22 cellular contexts compared by ENCODE assay signal in the genomic region with DNA sequence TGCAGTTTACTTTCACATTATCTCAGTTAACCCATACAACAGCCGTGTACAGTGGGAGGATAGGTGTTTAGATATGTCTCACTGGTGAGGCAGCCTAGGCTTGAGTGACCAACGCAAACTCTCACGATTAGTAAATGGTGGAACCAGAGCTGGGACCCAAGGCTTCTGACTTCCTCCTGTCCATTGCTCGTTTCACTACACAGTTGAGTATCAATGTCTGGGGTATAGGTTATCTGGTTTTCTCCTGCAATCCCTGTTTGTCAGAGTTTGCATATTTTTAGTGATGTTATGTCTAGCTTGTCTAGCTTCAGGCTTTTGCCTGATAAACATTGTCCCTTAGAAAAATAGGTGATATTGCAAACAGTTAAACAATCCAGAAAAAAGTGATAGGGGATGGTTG.
DNase-seq lines count a peak whose midpoint lies in the region; ATAC-seq, FAIRE-seq and TF ChIP-seq lines count a peak whose summit lies in the region.
"Had no signal": no experiment of that assay in that cellular context is flagged by ENCODE, and none has a peak within 500 bp of the region (broad histone marks: within the 10 kb centered on the region; RNA-seq: fewer than 3 reads in every experiment).

No MANE protein-coding gene starts in this region.

- H3K9me3 ChIP-seq in GM12878 (replicated peaks; ENCODE audit: control insufficient read depth, insufficient read depth, low read length): no peaks in the 10 kb centered on the region
- H3K9me3 ChIP-seq in testis: no peaks in the 10 kb centered on the region
- H3K9me3 ChIP-seq: Peyer's patch had no signal

- SMC1A ChIA-PET in GM12878 (lab: Charles Lee; ENCODE audit: uncharacterized antibody, unreplicated experiment): interaction anchor here (1.0 kb wide), 1 partner anchor 8 kb away, joined by 3 read pairs; no protein-coding TSS in a partner anchor

- H3K27me3 ChIP-seq in GM12878 (replicated peaks in 1 of 2; ENCODE audit: control insufficient read depth in 2 of 2, insufficient read depth in 2 of 2, low read length in 1 of 2): no peaks in the 10 kb centered on the region
- H3K27me3 ChIP-seq in testis: no peaks in the 10 kb centered on the region
- H3K27me3 ChIP-seq: Peyer's patch had no signal

- peak; percentile 80 for ATAC-seq in HG02610 (IDR thresholded peaks at IDR 0.05; ENCODE audit: unreplicated experiment)
- peak; percentile 35; the same call in 2 of the 3 replicates for ATAC-seq in GM12878
- peak; percentile 59 for ATAC-seq in stimulated activated memory B cell treated with anti-CD40 and anti-IgM and Interleukin-4, amounts not matched to agents 10 μg/mL and 1 μg/mL and 100 μg/mL, for 72 hours
- no peak for ATAC-seq in GM21447 (IDR thresholded peaks at IDR 0.05; ENCODE audit: unreplicated experiment)
- ATAC-seq: GM23338, HCT116, HepG2 had no signal

- H3K4me1 Mint-ChIP-seq in stimulated activated memory B cell treated with anti-CD40 and anti-IgM and Interleukin-4, amounts not matched to agents 10 μg/mL and 1 μg/mL and 100 μg/mL, for 72 hours: no peaks in the 10 kb centered on the region
- H3K4me1 Mint-ChIP-seq: GM23338 had no signal

- H3K4me3 ChIP-seq in GM12878 (no peak overlapping the region), testis (no peak overlapping the region)
- H3K4me3 ChIP-seq: GM23338, Peyer's patch had no signal

- intact Hi-C loops in GM12878 (cut with micrococcal nuclease; ENCODE audit: unreplicated experiment) (no loop called here), testis (cut with DNase I; ENCODE audit: low total_unique reads) (no loop called here)

- no peaks in the 10 kb centered on the region for H3K4me1 ChIP-seq in GM12878 (ENCODE audit: control insufficient read depth, insufficient read depth, low read length)
- H3K4me1 ChIP-seq in testis: no peaks in the 10 kb centered on the region
- H3K4me1 ChIP-seq: Peyer's patch had no signal

- no peak for DNase-seq in GM12891 (ENCODE audit: insufficient read length, low spot score)
- DNase-seq in GM12878 (ENCODE audit: low read depth, low spot score): no peak
- no peak for DNase-seq in COR-L47 (lab: John Stamatoyannopoulos, UW)
- no peak for DNase-seq in testis
- DNase-seq: CD4-positive, CD25-positive, alpha-beta regulatory T cell; DMS79; KBM-7; NCI-H1092 treated with DMSO at 0.1 percent for 48 hours; NCI-H1436 treated with DMSO at 0.1 percent for 48 hours; NCI-H1930; NCI-H2227 treated with DMSO at 0.1 percent for 48 hours; NCI-H510A treated with DMSO at 0.1 percent for 48 hours; NCI-H774; Peyer's patch; T-helper 1 cell had no signal

- FAIRE-seq in GM12891 (lab: Jason Lieb, UNC): no peak
- FAIRE-seq in GM12878 (lab: Jason Lieb, UNC): peak; percentile 13
- FAIRE-seq: HepG2 had no signal

- no peak for TF ChIP-seq RAD21 in GM12878 (IDR thresholded peaks at IDR 0.05; ENCODE audit: insufficient read depth, low read depth, low read length)

- WGBS in GM12878 (ENCODE audit: insufficient coverage, insufficient replicate concordance, low lambda C conversion rate, missing lambda C conversion rate): 3% methylated on average over 4 of the region's 4 CpGs
- 91 to 98% methylated on average over 4 of the region's 4 CpGs for WGBS in testis, 2 donors

- TF ChIP-seq CTCF in GM12878 (IDR thresholded peaks at IDR 0.05 in 2 of 3, conservative IDR thresholded peaks at IDR 0.05 in 1 of 3; ENCODE audit: control insufficient read depth in 2 of 3, extremely low read depth in 1 of 3, insufficient read depth in 1 of 3, low read depth in 3 of 3, low read length in 3 of 3) (no peak), testis (IDR thresholded peaks at IDR 0.05) (no peak)

- POLR2A ChIA-PET in GM12878 (lab: Charles Lee): no interaction called here

- H3K36me3 Mint-ChIP-seq in stimulated activated memory B cell treated with anti-CD40 and anti-IgM and Interleukin-4, amounts not matched to agents 10 μg/mL and 1 μg/mL and 100 μg/mL, for 72 hours: peaks cover 55% of the 10 kb centered on the region

- H4K20me1 ChIP-seq in GM12878 (ENCODE audit: control insufficient read depth, insufficient read depth): no peaks in the 10 kb centered on the region

- no peak overlapping the region for H3K9ac ChIP-seq in GM12878 (ENCODE audit: control insufficient read depth, insufficient read depth, low read length)

- no peaks in the 10 kb centered on the region for H3K9me3 Mint-ChIP-seq in stimulated activated memory B cell treated with anti-CD40 and anti-IgM and Interleukin-4, amounts not matched to agents 10 μg/mL and 1 μg/mL and 100 μg/mL, for 72 hours
- H3K9me3 Mint-ChIP-seq: CD4-positive, CD25-positive, alpha-beta regulatory T cell; GM23338 had no signal

- H3K27me3 Mint-ChIP-seq in stimulated activated memory B cell treated with anti-CD40 and anti-IgM and Interleukin-4, amounts not matched to agents 10 μg/mL and 1 μg/mL and 100 μg/mL, for 72 hours: no peaks in the 10 kb centered on the region
- H3K27me3 Mint-ChIP-seq: CD4-positive, CD25-positive, alpha-beta regulatory T cell had no signal

- no peaks in the 10 kb centered on the region for H3K79me2 ChIP-seq in GM12878 (ENCODE audit: control insufficient read depth, insufficient read depth, low read length)

- CTCF ChIA-PET in GM12878 (lab: Yijun Ruan, JAX): interaction anchor here (1.4 kb wide), 1 partner anchor 10 kb away, joined by 3 read pairs; no protein-coding TSS in a partner anchor

- RAD21 ChIA-PET in GM12878 (lab: Charles Lee; ENCODE audit: unreplicated experiment): no interaction called here

- TF ChIP-seq EP300 in GM12878 (IDR thresholded peaks at IDR 0.05; ENCODE audit: borderline replicate concordance in 1 of 2, control insufficient read depth in 1 of 2, low read depth in 2 of 2, low read length in 2 of 2): no peak

- in situ Hi-C loops in GM12878 (cut with MboI): no loop called here

- no peak overlapping the region for H3K4me3 Mint-ChIP-seq in stimulated activated memory B cell treated with anti-CD40 and anti-IgM and Interleukin-4, amounts not matched to agents 10 μg/mL and 1 μg/mL and 100 μg/mL, for 72 hours
- H3K4me3 Mint-ChIP-seq: CD4-positive, CD25-positive, alpha-beta regulatory T cell; GM23338 had no signal

- no peak overlapping the region for H3K4me2 ChIP-seq in GM12878 (ENCODE audit: control insufficient read depth, insufficient read depth)
- H3K4me2 ChIP-seq: GM23338 had no signal

- no TSS peak for BruUV-seq in GM12878 (replicated peaks; lab: Mats Ljungman, UMichigan)

- TF ChIP-seq POLR2A in GM12891 (IDR thresholded peaks at IDR 0.05; ENCODE audit: low read depth, low read length): no peak
- no peak for TF ChIP-seq POLR2A in GM12878 (IDR thresholded peaks at IDR 0.05; ENCODE audit: low read depth, low read length)
- TF ChIP-seq POLR2A in testis (IDR thresholded peaks at IDR 0.05): no peak

- H3K36me3 ChIP-seq in GM12878 (ENCODE audit: control insufficient read depth in 2 of 2, insufficient read depth in 2 of 2, low read length in 1 of 2) (peaks cover 2 to 16% of the 10 kb centered on the region in 2 experiments), testis (ENCODE audit: low read depth, missing control alignments) (no peaks in the 10 kb centered on the region)

- H3K27ac ChIP-seq in GM12878 (ENCODE audit: control insufficient read depth, insufficient read depth) (no peak overlapping the region), testis (no peak overlapping the region)
- H3K27ac ChIP-seq: HL-60, Peyer's patch had no signal

- H3K27ac Mint-ChIP-seq in stimulated activated memory B cell treated with anti-CD40 and anti-IgM and Interleukin-4, amounts not matched to agents 10 μg/mL and 1 μg/mL and 100 μg/mL, for 72 hours: no peak overlapping the region
- H3K27ac Mint-ChIP-seq: CD4-positive, CD25-positive, alpha-beta regulatory T cell; GM23338 had no signal

- no peak overlapping the region for H2AFZ ChIP-seq in GM12878 (ENCODE audit: control insufficient read depth, low read depth, low read length)
- H2AFZ ChIP-seq: GM23338 had no signal

TF ChIP-seq in GM12891, 5 proteins besides CTCF, POLR2A, EP300 and RAD21:
- TF ChIP-seq POU2F2 (IDR thresholded peaks at IDR 0.05; ENCODE audit: low read depth, low read length) (no peak), PAX5 (IDR thresholded peaks at IDR 0.05; ENCODE audit: insufficient read depth, low read length, severe bottlenecking) (no peak), TAF1 (IDR thresholded peaks at IDR 0.05; ENCODE audit: low read depth, low read length) (no peak), SPI1 (IDR thresholded peaks at IDR 0.05; ENCODE audit: low read depth, low read length) (peak; percentile 66)

TF ChIP-seq in GM12878, 131 proteins besides CTCF, POLR2A, EP300 and RAD21 (continues in another document):
- no peak for TF ChIP-seq LARP7 (IDR thresholded peaks at IDR 0.05)
- TF ChIP-seq BHLHE40 (IDR thresholded peaks at IDR 0.05; ENCODE audit: borderline replicate concordance in 1 of 2, low read depth in 2 of 2, low read length in 1 of 2): no peak
- no peak for TF ChIP-seq SIN3A (IDR thresholded peaks at IDR 0.05; ENCODE audit: low read depth, low read length)
- TF ChIP-seq CHD4 (IDR thresholded peaks at IDR 0.05): no peak
- TF ChIP-seq SREBF1 (IDR thresholded peaks at IDR 0.05; ENCODE audit: low read length): no peak
- TF ChIP-seq SPI1 (IDR thresholded peaks at IDR 0.05; ENCODE audit: borderline replicate concordance, insufficient read depth, low read depth, low read length): 0 out of 2 replicates have a peak, but pooled peaks have one; percentile 17
- peak; percentile 48; the same call in 1 of the 2 replicates for TF ChIP-seq IRF4 (IDR thresholded peaks at IDR 0.05; ENCODE audit: low read depth, low read length)
- no peak for TF ChIP-seq HDAC6 (IDR thresholded peaks at IDR 0.05; ENCODE audit: unreplicated experiment)
- no peak for TF ChIP-seq TCF3 (IDR thresholded peaks at IDR 0.05; ENCODE audit: borderline replicate concordance, insufficient read depth, low read depth, low read length)
- TF ChIP-seq, protein P1, sequence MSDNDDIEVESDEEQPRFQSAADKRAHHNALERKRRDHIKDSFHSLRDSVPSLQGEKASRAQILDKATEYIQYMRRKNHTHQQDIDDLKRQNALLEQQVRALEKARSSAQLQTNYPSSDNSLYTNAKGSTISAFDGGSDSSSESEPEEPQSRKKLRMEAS (IDR thresholded peaks at IDR 0.05; ENCODE audit: low read depth, low read length): no peak
- no peak for TF ChIP-seq RB1 (IDR thresholded peaks at IDR 0.05; ENCODE audit: borderline replicate concordance)
- TF ChIP-seq, protein P2, sequence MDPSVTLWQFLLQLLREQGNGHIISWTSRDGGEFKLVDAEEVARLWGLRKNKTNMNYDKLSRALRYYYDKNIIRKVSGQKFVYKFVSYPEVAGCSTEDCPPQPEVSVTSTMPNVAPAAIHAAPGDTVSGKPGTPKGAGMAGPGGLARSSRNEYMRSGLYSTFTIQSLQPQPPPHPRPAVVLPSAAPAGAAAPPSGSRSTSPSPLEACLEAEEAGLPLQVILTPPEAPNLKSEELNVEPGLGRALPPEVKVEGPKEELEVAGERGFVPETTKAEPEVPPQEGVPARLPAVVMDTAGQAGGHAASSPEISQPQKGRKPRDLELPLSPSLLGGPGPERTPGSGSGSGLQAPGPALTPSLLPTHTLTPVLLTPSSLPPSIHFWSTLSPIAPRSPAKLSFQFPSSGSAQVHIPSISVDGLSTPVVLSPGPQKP (IDR thresholded peaks at IDR 0.05; ENCODE audit: low read depth, low read length): no peak
